ENCODE assay signal across 25 cellular contexts in the genomic region with DNA sequence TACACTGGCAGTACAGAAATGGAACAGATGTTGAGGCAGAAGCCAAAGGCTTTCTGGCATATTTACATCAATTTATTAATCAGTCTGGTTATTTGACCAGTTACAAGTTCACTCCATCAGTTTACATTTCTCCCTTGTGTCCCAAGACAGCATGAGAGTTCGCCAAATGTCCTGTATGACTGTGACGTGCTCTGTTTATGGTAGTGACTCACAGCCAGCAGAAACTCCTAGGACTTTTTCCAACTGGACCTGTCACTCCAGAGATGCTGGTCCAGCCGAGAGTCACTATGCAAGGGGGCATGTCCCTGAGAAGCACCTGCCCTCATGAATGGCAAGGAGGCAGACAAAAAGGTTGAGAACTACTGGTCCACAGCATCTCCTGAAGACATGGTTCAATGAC.
"Had no signal": no experiment of that assay in that cellular context is flagged by ENCODE, and none has a peak within 500 bp of the region (broad histone marks: within the 10 kb centered on the region; RNA-seq: fewer than 3 reads in every experiment).

No MANE protein-coding gene starts in this region.

- H3K9me3 Mint-ChIP-seq: activated naive CD4-positive, alpha-beta T cell treated with anti-CD3 and anti-CD28 coated beads, Interleukin-2, amount 50 U/mL, for 72 hours; activated T-helper 2 cell treated with anti-CD3 and anti-CD28 coated beads, Interferon-gamma antibody, Interleukin-2, Interleukin-4, amounts not matched to agents 10 μg/mL and 5 μg/mL and 100 μg/mL, durations not matched to agents 14 hours and 24 hours and 36 hours; nephron progenitor cell; stimulated activated naive CD8-positive, alpha-beta T cell treated with anti-CD3 and anti-CD28 coated beads, Interleukin-15, amount 100 ng/mL, for 72 hours; T-helper 2 cell treated with Interferon-gamma antibody and Interleukin-4, amounts not matched to agents 5 μg/mL and 100 μg/mL, for 36 hours had no signal

- H3K36me3 Mint-ChIP-seq: activated CD8-positive, alpha-beta memory T cell treated with anti-CD3 and anti-CD28 coated beads, Interleukin-2, amount 10 ng/mL, durations not matched to agents 7 days and 5 days had no signal

- H3K9me3 ChIP-seq: esophagus squamous epithelium, left ventricle myocardium inferior, tibial artery had no signal

- H3K79me2 ChIP-seq: hepatocyte, parathyroid adenoma had no signal

- H3K27ac Mint-ChIP-seq: activated CD4-positive, alpha-beta T cell treated with anti-CD3 and anti-CD28 coated beads for 36 hours; activated CD8-positive, alpha-beta memory T cell treated with anti-CD3 and anti-CD28 coated beads, Interleukin-2, amount 10 ng/mL, durations not matched to agents 7 days and 5 days; activated CD8-positive, alpha-beta T cell treated with anti-CD3 and anti-CD28 coated beads, Interleukin-2, amount 10 ng/mL, durations not matched to agents 7 days and 5 days; activated T-helper 2 cell treated with anti-CD3 and anti-CD28 coated beads, Interferon-gamma antibody, Interleukin-2, Interleukin-4, amounts not matched to agents 10 μg/mL and 5 μg/mL and 100 μg/mL, durations not matched to agents 14 hours and 24 hours and 36 hours; nephron progenitor cell; stimulated activated naive CD8-positive, alpha-beta T cell treated with anti-CD3 and anti-CD28 coated beads, Interleukin-15, amount 100 ng/mL, for 72 hours; T-helper 2 cell treated with Interferon-gamma antibody and Interleukin-4, amounts not matched to agents 5 μg/mL and 100 μg/mL, for 36 hours had no signal

- H3K4me3 ChIP-seq: esophagus squamous epithelium, hepatocyte, left ventricle myocardium inferior, lung, tibial artery had no signal

- H3K4me3 Mint-ChIP-seq: activated CD4-positive, alpha-beta T cell treated with anti-CD3 and anti-CD28 coated beads for 36 hours; activated CD8-positive, alpha-beta memory T cell treated with anti-CD3 and anti-CD28 coated beads, Interleukin-2, amount 10 ng/mL, durations not matched to agents 7 days and 5 days; activated CD8-positive, alpha-beta T cell treated with anti-CD3 and anti-CD28 coated beads, Interleukin-2, amount 10 ng/mL, durations not matched to agents 7 days and 5 days; nephron progenitor cell; stimulated activated naive CD8-positive, alpha-beta T cell treated with anti-CD3 and anti-CD28 coated beads, Interleukin-15, amount 100 ng/mL, for 72 hours; T-helper 2 cell treated with Interferon-gamma antibody and Interleukin-4, amounts not matched to agents 5 μg/mL and 100 μg/mL, for 36 hours had no signal

- H3K9ac ChIP-seq: parathyroid adenoma had no signal

- H3K4me1 ChIP-seq: parathyroid adenoma, tibial artery had no signal

- ATAC-seq: activated CD4-positive, alpha-beta T cell treated with anti-CD3 and anti-CD28 coated beads for 36 hours; activated CD8-positive, alpha-beta memory T cell treated with anti-CD3 and anti-CD28 coated beads, Interleukin-2, amount 10 ng/mL, durations not matched to agents 7 days and 5 days; activated CD8-positive, alpha-beta T cell treated with anti-CD3 and anti-CD28 coated beads, Interleukin-2, amount 10 ng/mL, durations not matched to agents 7 days and 5 days; activated naive CD4-positive, alpha-beta T cell treated with anti-CD3 and anti-CD28 coated beads, Interleukin-2, amount 50 U/mL, for 72 hours; right cardiac atrium; stimulated activated naive CD8-positive, alpha-beta T cell treated with anti-CD3 and anti-CD28 coated beads, Interleukin-15, amount 100 ng/mL, for 72 hours had no signal

- H2AFZ ChIP-seq: hepatocyte, parathyroid adenoma had no signal

- DNase-seq: activated CD4-positive, alpha-beta T cell treated with anti-CD3 and anti-CD28 coated beads for 36 hours; activated CD4-positive, CD25-positive, alpha-beta regulatory T cell; activated CD8-positive, alpha-beta memory T cell treated with anti-CD3 and anti-CD28 coated beads, Interleukin-2, amount 10 ng/mL, durations not matched to agents 7 days and 5 days; activated CD8-positive, alpha-beta T cell treated with anti-CD3 and anti-CD28 coated beads, Interleukin-2, amount 10 ng/mL, durations not matched to agents 7 days and 5 days; activated naive CD4-positive, alpha-beta T cell; activated T-cell treated with anti-CD3 and anti-CD28 coated beads, Interleukin-2, amount 50 U/mL, for 48 hours; anterior cingulate cortex; dermis blood vessel endothelial cell; effector CD4-positive, alpha-beta T cell; esophagus squamous epithelium; glutamatergic neuron; islet precursor cell; left ventricle myocardium inferior; nephron progenitor cell; right cardiac atrium; stimulated activated CD4-positive, alpha-beta T cell treated with anti-CD3 and anti-CD28 coated beads, Interleukin-4, amount 100 ng/mL, for 1 hour; stimulated activated naive CD8-positive, alpha-beta T cell treated with anti-CD3 and anti-CD28 coated beads, Interleukin-15, amount 100 ng/mL, for 72 hours; T-helper 1 cell; tibial artery had no signal

- H3K4me2 ChIP-seq: hepatocyte had no signal

- H3K4me1 Mint-ChIP-seq: activated CD4-positive, alpha-beta T cell treated with anti-CD3 and anti-CD28 coated beads for 36 hours; activated CD8-positive, alpha-beta memory T cell treated with anti-CD3 and anti-CD28 coated beads, Interleukin-2, amount 10 ng/mL, durations not matched to agents 7 days and 5 days; nephron progenitor cell; stimulated activated naive CD8-positive, alpha-beta T cell treated with anti-CD3 and anti-CD28 coated beads, Interleukin-15, amount 100 ng/mL, for 72 hours had no signal

- H3K36me3 ChIP-seq: esophagus squamous epithelium, left ventricle myocardium inferior, tibial artery had no signal

- H3K27ac ChIP-seq: hepatocyte, left ventricle myocardium inferior, parathyroid adenoma, tibial artery had no signal

- H3K27me3 ChIP-seq: esophagus squamous epithelium, hepatocyte had no signal
